ENCODE assay signal across 8 cellular contexts in genomic region chr17:8288336-8289102, GRCh38. TPM values are rescaled to one million over a fixed set of nuclear protein-coding genes. Genes with fewer than 3 reads are reported as not detected.
DNase-seq lines count a peak whose midpoint lies in the region; ATAC-seq and TF ChIP-seq lines count a peak whose summit lies in the region.

A gene with protein sequence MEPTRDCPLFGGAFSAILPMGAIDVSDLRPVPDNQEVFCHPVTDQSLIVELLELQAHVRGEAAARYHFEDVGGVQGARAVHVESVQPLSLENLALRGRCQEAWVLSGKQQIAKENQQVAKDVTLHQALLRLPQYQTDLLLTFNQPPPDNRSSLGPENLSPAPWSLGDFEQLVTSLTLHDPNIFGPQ (plus strand): TSS chr17:8288670. CDS start chr17:8288789, 119 bp downstream.

- no peak for TF ChIP-seq CTCF in liver (IDR thresholded peaks at IDR 0.05; ENCODE audit: low read depth, low read length, missing input control)

- ATAC-seq in GM19025 (IDR thresholded peaks at IDR 0.05; ENCODE audit: low read depth, unreplicated experiment) (peak; percentile 80), HG03432 (IDR thresholded peaks at IDR 0.05; ENCODE audit: unreplicated experiment) (peak; percentile 85)

- H3K27me3 ChIP-seq in liver (ENCODE audit: control insufficient read depth in 4 of 4, insufficient read depth in 4 of 4, low read length in 3 of 4) = no peaks in the 10 kb centered on the region

- DNase-seq in AG20443 (ENCODE audit: low spot score) = peak; percentile 98
- DNase-seq in NCI-H526 (lab: John Stamatoyannopoulos, UW) = peak; percentile 53 to 89
- DNase-seq in activated CD4-positive, alpha-beta T cell treated with anti-CD3 and anti-CD28 coated beads, Interleukin-2, amount 50 U/mL, for 4 hours = peak; percentile 72 to 73
- DNase-seq in dermis microvascular lymphatic vessel endothelial cell (ENCODE audit: low read depth in 2 of 2) = peak; percentile 55 to 81
- DNase-seq in stimulated activated CD4-positive, alpha-beta T cell treated with anti-CD3 and anti-CD28 coated beads, Interleukin-4, amount 100 ng/mL, for 1 hour = peak; percentile 82

- peak within 1 kb of the TSS; percentile 83 to 88 for H3K27ac ChIP-seq in liver (ENCODE audit: low read depth in 1 of 2, low read length in 2 of 2)

- no peak for TF ChIP-seq RAD21 in liver (IDR thresholded peaks at IDR 0.05)

- peaks cover 8 to 46% (median 39%) of the 10 kb centered on the region in 4 donors for H3K4me1 ChIP-seq in liver (ENCODE audit: control insufficient read depth in 4 of 4, insufficient read depth in 4 of 4, low read length in 3 of 4)

- H3K36me3 ChIP-seq in liver (ENCODE audit: control insufficient read depth in 4 of 4, insufficient read depth in 3 of 4, low read depth in 1 of 4, low read length in 3 of 4) = no peaks in the 10 kb centered on the region

- WGBS in liver = 4% methylated on average over 53 of the region's 53 CpGs

- peak within 1 kb of the TSS; percentile 64 to 81 for H3K9ac ChIP-seq in liver (ENCODE audit: low read depth in 1 of 2, low read length in 2 of 2)

- H3K4me3 ChIP-seq in liver (ENCODE audit: low read depth in 1 of 3, low read length in 3 of 3) = peak within 1 kb of the TSS; percentile 54 to 85 (median 68)

- no peaks in the 10 kb centered on the region for H3K9me3 ChIP-seq in liver (ENCODE audit: control insufficient read depth in 4 of 4, low read length in 3 of 4)

TF ChIP-seq in liver, 16 proteins besides CTCF, POLR2A, EP300 and RAD21:
- TF ChIP-seq FOXA2 (IDR thresholded peaks at IDR 0.05) (no peak), EGR1 (IDR thresholded peaks at IDR 0.05; ENCODE audit: low read depth in 2 of 2) (no peak), YY1 (IDR thresholded peaks at IDR 0.05) (peak; percentile 70), HNF4A (conservative IDR thresholded peaks at IDR 0.05) (peak; percentile 49 to 58), REST (IDR thresholded peaks at IDR 0.05) (no peak), SP1 (IDR thresholded peaks at IDR 0.05) (peak; percentile 72), FOXA1 (IDR thresholded peaks at IDR 0.05) (no peak), NR2F2 (IDR thresholded peaks at IDR 0.05) (peak; percentile 74), HNF4G (IDR thresholded peaks at IDR 0.05) (no peak), MAX (IDR thresholded peaks at IDR 0.05) (peak; percentile 61), ATF3 (IDR thresholded peaks at IDR 0.05) (no peak), RXRA (IDR thresholded peaks at IDR 0.05) (peak; percentile 50 to 63), JUND (IDR thresholded peaks at IDR 0.05) (peak in 1 of 2 donors; percentile 37), GABPA (IDR thresholded peaks at IDR 0.05 in 1 of 2, conservative IDR thresholded peaks at IDR 0.05 in 1 of 2) (peak in 1 of 2 donors; percentile 40), TAF1 (conservative IDR thresholded peaks at IDR 0.05) (no peak)
- TF ChIP-seq, protein P1, sequence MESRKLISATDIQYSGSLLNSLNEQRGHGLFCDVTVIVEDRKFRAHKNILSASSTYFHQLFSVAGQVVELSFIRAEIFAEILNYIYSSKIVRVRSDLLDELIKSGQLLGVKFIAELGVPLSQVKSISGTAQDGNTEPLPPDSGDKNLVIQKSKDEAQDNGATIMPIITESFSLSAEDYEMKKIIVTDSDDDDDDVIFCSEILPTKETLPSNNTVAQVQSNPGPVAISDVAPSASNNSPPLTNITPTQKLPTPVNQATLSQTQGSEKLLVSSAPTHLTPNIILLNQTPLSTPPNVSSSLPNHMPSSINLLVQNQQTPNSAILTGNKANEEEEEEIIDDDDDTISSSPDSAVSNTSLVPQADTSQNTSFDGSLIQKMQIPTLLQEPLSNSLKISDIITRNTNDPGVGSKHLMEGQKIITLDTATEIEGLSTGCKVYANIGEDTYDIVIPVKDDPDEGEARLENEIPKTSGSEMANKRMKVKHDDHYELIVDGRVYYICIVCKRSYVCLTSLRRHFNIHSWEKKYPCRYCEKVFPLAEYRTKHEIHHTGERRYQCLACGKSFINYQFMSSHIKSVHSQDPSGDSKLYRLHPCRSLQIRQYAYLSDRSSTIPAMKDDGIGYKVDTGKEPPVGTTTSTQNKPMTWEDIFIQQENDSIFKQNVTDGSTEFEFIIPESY (IDR thresholded peaks at IDR 0.05) = no peak

RNA-seq across cellular contexts. Expression of the gene that starts here (rescaled TPM):
- total RNA-seq in dermis microvascular lymphatic vessel endothelial cell (10.4 and 13.4 TPM in 2 replicates), liver (1 to 10 TPM; 6.9 to 7.6 TPM)
- 10 to 100 TPM; 10.3 to 19.9 TPM for polyA plus RNA-seq in liver

Comparison
In these comparisons a context has a peak if more than half of its experiments do, and no peak if none do; other contexts are left out.
1. Peak in every context shown above with its lines: DNase-seq, ATAC-seq, H3K4me3 ChIP-seq and H3K27ac ChIP-seq.